In the genomic region with DNA sequence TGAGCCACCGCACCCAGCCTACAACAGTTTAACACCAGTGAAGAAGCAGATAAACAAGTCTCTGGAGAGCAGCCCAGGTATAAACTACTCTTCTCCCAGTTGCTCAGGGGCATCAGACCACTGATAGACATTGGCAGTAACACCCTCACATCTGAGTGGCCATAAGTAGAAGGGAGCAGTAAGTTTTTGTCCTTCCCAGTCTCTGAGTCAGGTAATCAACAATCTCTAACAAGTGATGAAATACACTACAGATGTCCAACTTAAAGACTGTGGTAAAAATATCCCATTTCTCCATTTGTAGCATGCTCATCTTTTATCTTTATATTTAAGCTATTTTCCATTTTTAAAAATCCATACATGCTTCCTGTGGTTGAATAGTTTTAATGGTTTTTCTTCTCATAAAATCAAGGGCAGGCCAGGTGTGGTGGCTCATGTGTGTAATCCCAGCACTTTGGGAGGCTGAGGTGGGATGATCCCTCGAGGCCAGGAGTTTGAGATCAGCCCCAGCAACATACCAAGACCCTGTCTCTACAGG, we compare ENCODE assay signal across 32 cellular contexts.
DNase-seq lines count a peak whose midpoint lies in the region; ATAC-seq and TF ChIP-seq lines count a peak whose summit lies in the region.
"Had no signal": no experiment of that assay in that cellular context is flagged by ENCODE, and none has a peak within 500 bp of the region (broad histone marks: within the 10 kb centered on the region; RNA-seq: fewer than 3 reads in every experiment).

No MANE protein-coding gene starts in this region.

- no peak for ATAC-seq in heart right ventricle
- ATAC-seq in upper lobe of left lung (ENCODE audit: low FRiP score in 2 of 2): no peak
- ATAC-seq in activated naive CD4-positive, alpha-beta T cell treated with anti-CD3 and anti-CD28 coated beads, Interleukin-2, amount 50 U/mL, for 72 hours: no peak
- ATAC-seq in GM19397 (IDR thresholded peaks at IDR 0.05; ENCODE audit: unreplicated experiment): no peak

- H3K9me2 ChIP-seq in GM23248 (ENCODE audit: insufficient read depth): no peaks in the 10 kb centered on the region

- H2BK120ac ChIP-seq in mesendoderm (ENCODE audit: low read depth, low read length): no peak overlapping the region

- H3K9ac ChIP-seq in mesendoderm (ENCODE audit: low read length) (no peak overlapping the region), GM23248 (no peak overlapping the region)

- H3K4me1 ChIP-seq in heart right ventricle (peaks cover 0 to 43% (median 20%) of the 10 kb centered on the region in 9 donors), mesendoderm (ENCODE audit: control insufficient read depth, low read depth, low read length) (peaks cover 6% of the 10 kb centered on the region), upper lobe of left lung (peaks cover 20 to 33% (median 23%) of the 10 kb centered on the region in 4 donors), GM23248 (ENCODE audit: insufficient read depth) (0 out of 2 replicates have a peak, but pooled peaks cover 7% of the 10 kb centered on the region)
- H3K4me1 ChIP-seq: BE2C, pancreas had no signal

- no peaks in the 10 kb centered on the region for H3K79me1 ChIP-seq in mesendoderm (ENCODE audit: low read length)

- peaks cover 0 to 11% of the 10 kb centered on the region in 2 donors for H3K9me3 Mint-ChIP-seq in activated naive CD4-positive, alpha-beta T cell treated with anti-CD3 and anti-CD28 coated beads, Interleukin-2, amount 50 U/mL, for 72 hours
- H3K9me3 Mint-ChIP-seq: activated CD4-positive, alpha-beta T cell treated with anti-CD3 and anti-CD28 coated beads, Interleukin-2, amount 10 ng/mL, durations not matched to agents 24 days and 14 days; neural crest cell; stimulated activated naive CD8-positive, alpha-beta T cell treated with anti-CD3 and anti-CD28 coated beads, Interleukin-15, Interleukin-2, amounts not matched to agents 100 ng/mL and 50 ng/mL, for 24 hours had no signal

- no peak overlapping the region for H2AFZ ChIP-seq in GM23248

- intact Hi-C loops in heart right ventricle (cut with DNase I) (loop anchor here in 2 of 10 donors (5.0 to 10.0 kb wide), 2 partner anchors 213 to 215 kb away; partner anchors contain the start of gene CCDC146 (in 2 of the 2)), cardiac septum (cut with DNase I) (no loop called here)

- TF ChIP-seq POLR2A in NB4 (IDR thresholded peaks at IDR 0.05; ENCODE audit: extremely low read depth, insufficient read length) (no peak), upper lobe of left lung (IDR thresholded peaks at IDR 0.05) (no peak)

- H3K27ac ChIP-seq in heart right ventricle (peak overlapping the region in 7 of 10 donors; percentile 1 to 70 (median 37)), mesendoderm (ENCODE audit: low read depth, low read length) (no peak overlapping the region), upper lobe of left lung (peak overlapping the region in 3 of 4 donors; percentile 62 to 79 (median 78)), GM23248 (no peak overlapping the region)
- H3K27ac ChIP-seq: ascending aorta, cardiac muscle cell, coronary artery, lower lobe of right lung, pancreas, thoracic aorta had no signal

- peaks cover 0 to 11% of the 10 kb centered on the region in 2 donors for H3K36me3 Mint-ChIP-seq in activated naive CD4-positive, alpha-beta T cell treated with anti-CD3 and anti-CD28 coated beads, Interleukin-2, amount 50 U/mL, for 72 hours

- peaks cover 0 to 5% (median 0%) of the 10 kb centered on the region in 9 donors for H3K36me3 ChIP-seq in heart right ventricle
- no peaks in the 10 kb centered on the region for H3K36me3 ChIP-seq in mesendoderm (ENCODE audit: control insufficient read depth, insufficient read depth, low read length)
- H3K36me3 ChIP-seq in upper lobe of left lung: no peaks in the 10 kb centered on the region
- H3K36me3 ChIP-seq in GM23248 (ENCODE audit: low read depth): no peaks in the 10 kb centered on the region
- H3K36me3 ChIP-seq: ascending aorta, BE2C, cardiac muscle cell, lower lobe of right lung, pancreas, thoracic aorta had no signal

- no peak overlapping the region for H3K56ac ChIP-seq in mesendoderm (ENCODE audit: low read length)

- TF ChIP-seq CTCF in heart right ventricle (IDR thresholded peaks at IDR 0.05) (no peak), NB4 (IDR thresholded peaks at IDR 0.05; ENCODE audit: low read depth, low read length) (no peak), upper lobe of left lung (IDR thresholded peaks at IDR 0.05) (no peak)

- no peak overlapping the region for H3K4me3 ChIP-seq in heart right ventricle
- H3K4me3 ChIP-seq in NB4 (ENCODE audit: low read depth, low read length): no peak overlapping the region
- no peak overlapping the region for H3K4me3 ChIP-seq in mesendoderm (ENCODE audit: low read length)
- no peak overlapping the region for H3K4me3 ChIP-seq in upper lobe of left lung
- H3K4me3 ChIP-seq in GM23248: no peak overlapping the region
- H3K4me3 ChIP-seq: ascending aorta, cardiac muscle cell, coronary artery, lower lobe of right lung, pancreas, thoracic aorta had no signal

- H2BK15ac ChIP-seq in mesendoderm (replicated peaks; ENCODE audit: low read depth): no peak overlapping the region

- DNase-seq in heart right ventricle (no peak), cardiac septum (ENCODE audit: low spot score) (no peak), NB4 (ENCODE audit: low read depth) (peak; percentile 33), mesendoderm (no peak), upper lobe of left lung (no peak), GM23248 (no peak)
- no peak for DNase-seq in activated naive CD4-positive, alpha-beta T cell treated with anti-CD3 and anti-CD28 coated beads, Interleukin-2, amount 50 U/mL, for 72 hours (ENCODE audit: low spot score in 2 of 2)
- DNase-seq: ACHN; activated CD4-positive, alpha-beta T cell treated with anti-CD3 and anti-CD28 coated beads, Interleukin-2, amount 10 ng/mL, durations not matched to agents 24 days and 14 days; activated effector memory CD4-positive, alpha-beta T cell treated with Interleukin-2 at 50 U/mL for 16 hours; activated naive CD8-positive, alpha-beta T cell treated with anti-CD3 and anti-CD28 coated beads, Interleukin-2, amount 10 ng/mL, durations not matched to agents 7 days and 5 days; activated T-cell treated with anti-CD3 and anti-CD28 coated beads, Interleukin-2, amount 50 U/mL, for 1 hour; BE2C; effector memory CD4-positive, alpha-beta T cell; kidney glomerular epithelial cell; lower lobe of right lung; MM.1S; NCI-H146; NCI-H2107; NCI-H446; NCI-H82; pancreas; retina; small intestine; T1000 had no signal

- no peak overlapping the region for H2BK5ac ChIP-seq in mesendoderm (ENCODE audit: low read length)

- H4K8ac ChIP-seq in mesendoderm (ENCODE audit: low read depth, low read length): no peak overlapping the region

- no peak overlapping the region for H3K18ac ChIP-seq in mesendoderm (ENCODE audit: low read length)

- in situ Hi-C loops in GM23248 (cut with MboI): loop anchor here (10.0 kb wide), 1 partner anchor 203 kb away; no protein-coding TSS in a partner anchor

- H3K4ac ChIP-seq in mesendoderm (ENCODE audit: low read depth, low read length): peak overlapping the region; percentile 49

- H3K9me3 ChIP-seq in heart right ventricle (no peaks in the 10 kb centered on the region), upper lobe of left lung (no peaks in the 10 kb centered on the region), GM23248 (ENCODE audit: low read depth) (no peaks in the 10 kb centered on the region)
- H3K9me3 ChIP-seq: ascending aorta, BE2C, lower lobe of right lung, pancreas, thoracic aorta had no signal

- TF ChIP-seq EP300 in upper lobe of left lung (IDR thresholded peaks at IDR 0.05): no peak

- H3K23ac ChIP-seq in mesendoderm (ENCODE audit: low read length): no peak overlapping the region

- H3K27me3 ChIP-seq in heart right ventricle (no peaks in the 10 kb centered on the region), mesendoderm (ENCODE audit: insufficient read depth, low read length, poor library complexity) (no peaks in the 10 kb centered on the region), upper lobe of left lung (no peaks in the 10 kb centered on the region), GM23248 (replicated peaks; ENCODE audit: insufficient read depth) (no peaks in the 10 kb centered on the region)
- H3K27me3 ChIP-seq: ascending aorta, cardiac muscle cell, pancreas had no signal

- no peak overlapping the region for H2AK5ac ChIP-seq in mesendoderm (ENCODE audit: low read length)

- WGBS in heart right ventricle, 2 donors: 89 to 91% methylated on average over 2 of the region's 2 CpGs
- WGBS in mesendoderm (ENCODE audit: extremely low coverage, insufficient coverage, low lambda C conversion rate): no CpG with 5 or more reads among the region's 2 CpGs
- 75 to 96% methylated on average over 2 of the region's 2 CpGs for WGBS in upper lobe of left lung, 2 donors
- 81 to 88% methylated on average over 2 of the region's 2 CpGs for WGBS in GM23248 (ENCODE audit: low coverage in 1 of 2, low lambda C conversion rate in 2 of 2, missing lambda C conversion rate in 2 of 2), 2 experiments

- no peak overlapping the region for H4K5ac ChIP-seq in mesendoderm (ENCODE audit: low read length)

- H3K4me2 ChIP-seq in mesendoderm (ENCODE audit: low read length) (no peak overlapping the region), GM23248 (ENCODE audit: unreplicated experiment) (no peak overlapping the region)

- H4K20me1 ChIP-seq in GM23248 (ENCODE audit: insufficient read depth): no peaks in the 10 kb centered on the region

- H3F3A ChIP-seq in GM23248 (ENCODE audit: insufficient read depth): peaks cover 13% of the 10 kb centered on the region; the same call in 1 of the 2 replicates

- H3K27ac Mint-ChIP-seq in activated naive CD4-positive, alpha-beta T cell treated with anti-CD3 and anti-CD28 coated beads, Interleukin-2, amount 50 U/mL, for 72 hours: no peak overlapping the region
- H3K27ac Mint-ChIP-seq: activated CD4-positive, alpha-beta T cell treated with anti-CD3 and anti-CD28 coated beads, Interleukin-2, amount 10 ng/mL, durations not matched to agents 24 days and 14 days; activated naive CD8-positive, alpha-beta T cell treated with anti-CD3 and anti-CD28 coated beads, Interleukin-2, amount 10 ng/mL, durations not matched to agents 7 days and 5 days had no signal

- no peaks in the 10 kb centered on the region for H3K79me2 ChIP-seq in mesendoderm (ENCODE audit: control insufficient read depth, insufficient read depth, low read length)
- H3K79me2 ChIP-seq in GM23248 (ENCODE audit: insufficient read depth): no peaks in the 10 kb centered on the region

Comparison
In these comparisons a context has a peak if more than half of its experiments do, and no peak if none do; other contexts are left out.
1. H3K27ac ChIP-seq: peak in heart right ventricle (7 of 10) and upper lobe of left lung (3 of 4); none in mesendoderm (single experiment) and GM23248 (single experiment).